1 cellular context compared by ENCODE assay signal in the genomic region with DNA sequence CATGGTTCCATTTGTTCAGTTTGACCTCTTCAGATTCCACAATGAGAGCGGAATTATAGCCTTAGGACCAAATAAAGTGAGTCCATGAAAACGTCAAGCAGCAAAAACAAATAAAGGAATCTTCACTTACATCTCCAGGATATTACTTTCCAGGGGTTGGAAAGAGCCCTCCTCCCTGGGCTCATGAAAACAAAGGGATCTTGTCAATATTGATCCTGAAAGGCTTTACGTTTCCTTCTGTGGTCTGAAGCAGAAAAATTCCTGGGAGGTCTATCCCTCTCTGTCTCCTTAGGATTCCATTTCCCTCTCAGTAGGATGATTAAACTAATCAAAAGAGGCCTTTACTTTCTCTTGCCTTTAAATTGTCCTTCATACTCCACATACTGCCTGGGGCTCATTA.
TF ChIP-seq lines count a peak whose summit lies in the region.

No MANE protein-coding gene starts in this region.

TF ChIP-seq in GM23338, 12 proteins besides CTCF, POLR2A, EP300 and RAD21 (continued from another document):
- no peak for TF ChIP-seq REST (IDR thresholded peaks at IDR 0.05; ENCODE audit: unreplicated experiment)
- no peak for TF ChIP-seq JUNB (IDR thresholded peaks at IDR 0.05; ENCODE audit: unreplicated experiment)
